In the genomic region with DNA sequence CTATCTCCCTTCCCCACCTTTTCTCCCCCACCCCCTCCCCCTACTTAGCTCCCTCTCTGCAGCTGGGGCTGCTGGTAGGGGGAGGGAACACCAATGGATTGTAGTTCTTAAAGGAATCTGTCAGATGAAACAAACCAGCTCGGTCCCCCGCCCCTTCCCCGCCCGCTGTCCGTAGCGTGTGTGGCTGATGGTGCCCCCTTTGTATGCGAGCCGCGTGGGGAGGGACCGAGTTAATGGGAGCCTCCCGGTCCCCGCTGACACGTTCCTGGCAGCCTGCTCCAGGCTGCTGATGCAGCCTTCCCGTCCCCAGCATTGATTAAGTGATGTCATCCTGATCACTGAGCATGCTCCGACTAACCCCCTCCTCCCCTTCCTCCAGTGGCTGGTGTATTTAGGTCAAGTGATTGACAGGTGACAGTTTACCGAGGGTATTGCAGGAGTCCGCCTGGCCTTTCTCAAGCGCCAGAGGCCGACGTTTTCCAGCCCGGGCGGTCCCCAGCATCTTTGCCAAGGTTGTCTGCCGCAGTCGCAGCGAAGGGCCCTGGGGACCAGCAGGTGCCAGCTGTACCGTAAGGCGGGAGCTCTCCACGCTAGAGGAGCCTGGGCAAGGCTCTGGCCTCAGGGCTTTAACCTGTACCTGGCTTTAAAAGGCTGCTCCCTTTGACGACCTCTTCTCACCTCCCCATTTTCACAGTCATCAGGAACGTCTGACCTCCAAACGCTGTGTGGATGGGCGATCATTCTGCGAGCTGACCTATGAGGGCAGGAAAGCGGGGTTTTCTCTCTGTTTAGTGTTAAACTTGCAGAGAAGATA, we compare ENCODE assay signal across 1 cellular context.
TF ChIP-seq lines count a peak whose summit lies in the region.

No MANE protein-coding gene starts in this region.

TF ChIP-seq in WTC11, 78 proteins besides CTCF, POLR2A, EP300 and RAD21 (continued from another document):
- TF ChIP-seq, protein P1, sequence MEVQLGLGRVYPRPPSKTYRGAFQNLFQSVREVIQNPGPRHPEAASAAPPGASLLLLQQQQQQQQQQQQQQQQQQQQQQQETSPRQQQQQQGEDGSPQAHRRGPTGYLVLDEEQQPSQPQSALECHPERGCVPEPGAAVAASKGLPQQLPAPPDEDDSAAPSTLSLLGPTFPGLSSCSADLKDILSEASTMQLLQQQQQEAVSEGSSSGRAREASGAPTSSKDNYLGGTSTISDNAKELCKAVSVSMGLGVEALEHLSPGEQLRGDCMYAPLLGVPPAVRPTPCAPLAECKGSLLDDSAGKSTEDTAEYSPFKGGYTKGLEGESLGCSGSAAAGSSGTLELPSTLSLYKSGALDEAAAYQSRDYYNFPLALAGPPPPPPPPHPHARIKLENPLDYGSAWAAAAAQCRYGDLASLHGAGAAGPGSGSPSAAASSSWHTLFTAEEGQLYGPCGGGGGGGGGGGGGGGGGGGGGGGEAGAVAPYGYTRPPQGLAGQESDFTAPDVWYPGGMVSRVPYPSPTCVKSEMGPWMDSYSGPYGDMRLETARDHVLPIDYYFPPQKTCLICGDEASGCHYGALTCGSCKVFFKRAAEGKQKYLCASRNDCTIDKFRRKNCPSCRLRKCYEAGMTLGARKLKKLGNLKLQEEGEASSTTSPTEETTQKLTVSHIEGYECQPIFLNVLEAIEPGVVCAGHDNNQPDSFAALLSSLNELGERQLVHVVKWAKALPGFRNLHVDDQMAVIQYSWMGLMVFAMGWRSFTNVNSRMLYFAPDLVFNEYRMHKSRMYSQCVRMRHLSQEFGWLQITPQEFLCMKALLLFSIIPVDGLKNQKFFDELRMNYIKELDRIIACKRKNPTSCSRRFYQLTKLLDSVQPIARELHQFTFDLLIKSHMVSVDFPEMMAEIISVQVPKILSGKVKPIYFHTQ (CRISPR knock-in tag; IDR thresholded peaks at IDR 0.05), result no peak
- TF ChIP-seq KAT7 (CRISPR knock-in tag; IDR thresholded peaks at IDR 0.05; ENCODE audit: borderline replicate concordance) (0 out of 2 replicates have a peak, but pooled peaks have one; percentile 40), CREM (CRISPR knock-in tag; IDR thresholded peaks at IDR 0.05) (peak; percentile 21; the same call in 1 of the 2 replicates), MYBL2 (CRISPR knock-in tag; IDR thresholded peaks at IDR 0.05) (0 out of 2 replicates have a peak, but pooled peaks have one; percentile 12), NFE2L1 (CRISPR knock-in tag; IDR thresholded peaks at IDR 0.05) (no peak)
- TF ChIP-seq, protein P2, sequence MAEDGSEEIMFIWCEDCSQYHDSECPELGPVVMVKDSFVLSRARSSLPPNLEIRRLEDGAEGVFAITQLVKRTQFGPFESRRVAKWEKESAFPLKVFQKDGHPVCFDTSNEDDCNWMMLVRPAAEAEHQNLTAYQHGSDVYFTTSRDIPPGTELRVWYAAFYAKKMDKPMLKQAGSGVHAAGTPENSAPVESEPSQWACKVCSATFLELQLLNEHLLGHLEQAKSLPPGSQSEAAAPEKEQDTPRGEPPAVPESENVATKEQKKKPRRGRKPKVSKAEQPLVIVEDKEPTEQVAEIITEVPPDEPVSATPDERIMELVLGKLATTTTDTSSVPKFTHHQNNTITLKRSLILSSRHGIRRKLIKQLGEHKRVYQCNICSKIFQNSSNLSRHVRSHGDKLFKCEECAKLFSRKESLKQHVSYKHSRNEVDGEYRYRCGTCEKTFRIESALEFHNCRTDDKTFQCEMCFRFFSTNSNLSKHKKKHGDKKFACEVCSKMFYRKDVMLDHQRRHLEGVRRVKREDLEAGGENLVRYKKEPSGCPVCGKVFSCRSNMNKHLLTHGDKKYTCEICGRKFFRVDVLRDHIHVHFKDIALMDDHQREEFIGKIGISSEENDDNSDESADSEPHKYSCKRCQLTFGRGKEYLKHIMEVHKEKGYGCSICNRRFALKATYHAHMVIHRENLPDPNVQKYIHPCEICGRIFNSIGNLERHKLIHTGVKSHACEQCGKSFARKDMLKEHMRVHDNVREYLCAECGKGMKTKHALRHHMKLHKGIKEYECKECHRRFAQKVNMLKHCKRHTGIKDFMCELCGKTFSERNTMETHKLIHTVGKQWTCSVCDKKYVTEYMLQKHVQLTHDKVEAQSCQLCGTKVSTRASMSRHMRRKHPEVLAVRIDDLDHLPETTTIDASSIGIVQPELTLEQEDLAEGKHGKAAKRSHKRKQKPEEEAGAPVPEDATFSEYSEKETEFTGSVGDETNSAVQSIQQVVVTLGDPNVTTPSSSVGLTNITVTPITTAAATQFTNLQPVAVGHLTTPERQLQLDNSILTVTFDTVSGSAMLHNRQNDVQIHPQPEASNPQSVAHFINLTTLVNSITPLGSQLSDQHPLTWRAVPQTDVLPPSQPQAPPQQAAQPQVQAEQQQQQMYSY (CRISPR knock-in tag; IDR thresholded peaks at IDR 0.05), result peak; percentile 92
TF ChIP-seq in WTC11: peak in this region for 10.
